In genomic region chr6:149925974-149926777, GRCh38 we compare ENCODE assay signal across 8 cellular contexts. TPM values are rescaled to one million over a fixed set of nuclear protein-coding genes. Genes with fewer than 3 reads are reported as not detected.
DNase-seq lines count a peak whose midpoint lies in the region; ATAC-seq and TF ChIP-seq lines count a peak whose summit lies in the region.

No MANE protein-coding gene starts in this region.

- H3K36me3 Mint-ChIP-seq in endothelial cell (ENCODE audit: low read depth, unreplicated experiment): peaks cover 2% of the 10 kb centered on the region

- H3K4me1 Mint-ChIP-seq in endothelial cell (ENCODE audit: unreplicated experiment): peaks cover 20% of the 10 kb centered on the region

- no peaks in the 10 kb centered on the region for H3K9me3 Mint-ChIP-seq in endothelial cell (ENCODE audit: unreplicated experiment)

- H3K4me3 Mint-ChIP-seq in endothelial cell (ENCODE audit: unreplicated experiment): peak overlapping the region; percentile 85

- DNase-seq in DMS 273 (lab: John Stamatoyannopoulos, UW; ENCODE audit: unreplicated experiment) (peak; percentile 92), NCI-H82 treated with DMSO at 0.1 percent for 48 hours (lab: John Stamatoyannopoulos, UW; ENCODE audit: unreplicated experiment) (peak; percentile 32), endothelial cell (ENCODE audit: low spot score) (peak; percentile 93), midbrain (lab: John Stamatoyannopoulos, UW) (peak; percentile 68)
- DNase-seq in activated CD8-positive, alpha-beta memory T cell treated with anti-CD3 and anti-CD28 coated beads for 4 hours (ENCODE audit: low read depth in 2 of 2): peak; percentile 36 to 39
- peak; percentile 32 for DNase-seq in stimulated activated CD8-positive, alpha-beta memory T cell treated with anti-CD3 and anti-CD28 coated beads, Interleukin-15, amount 100 ng/mL, for 24 hours (ENCODE audit: low read depth)

- TF ChIP-seq CTCF in endothelial cell (IDR thresholded peaks at IDR 0.05; ENCODE audit: unreplicated experiment): peak; percentile 79

- ATAC-seq in HG03175 (IDR thresholded peaks at IDR 0.05; ENCODE audit: unreplicated experiment) (peak; percentile 49), GM18870 (IDR thresholded peaks at IDR 0.05; ENCODE audit: unreplicated experiment) (no peak)

- H3K27me3 Mint-ChIP-seq in endothelial cell (ENCODE audit: unreplicated experiment): peaks cover 22% of the 10 kb centered on the region

- no peak overlapping the region for H3K27ac Mint-ChIP-seq in endothelial cell (ENCODE audit: unreplicated experiment)

RNA-seq across cellular contexts. Expression of gene RAET1G, which starts 3.3 kb away (rescaled TPM):
- 3.8 TPM for total RNA-seq in endothelial cell (ENCODE audit: unreplicated experiment)

RNA-seq across cellular contexts. Expression of gene ULBP2, which starts 15.6 kb away (rescaled TPM):
- 9.9 TPM for total RNA-seq in endothelial cell (ENCODE audit: unreplicated experiment)

RNA-seq across cellular contexts. Expression of gene RAET1E, which starts 28.3 kb away (rescaled TPM):
- 0.28 TPM for total RNA-seq in endothelial cell (ENCODE audit: unreplicated experiment)

RNA-seq across cellular contexts. Expression of gene ULBP1, which starts 37.6 kb away (rescaled TPM):
- 24.8 TPM for total RNA-seq in endothelial cell (ENCODE audit: unreplicated experiment)

Comparison
In these comparisons a context has a peak if more than half of its experiments do, and no peak if none do; other contexts are left out.
1. DNase-seq: peak in every context shown above with its lines; median percentile 93 in endothelial cell; 92 in DMS 273; 68 in midbrain; 38 in activated CD8-positive, alpha-beta memory T cell treated with anti-CD3 and anti-CD28 coated beads for 4 hours; 32 in NCI-H82 treated with DMSO at 0.1 percent for 48 hours; 32 in stimulated activated CD8-positive, alpha-beta memory T cell treated with anti-CD3 and anti-CD28 coated beads, Interleukin-15, amount 100 ng/mL, for 24 hours.